In the genomic region with DNA sequence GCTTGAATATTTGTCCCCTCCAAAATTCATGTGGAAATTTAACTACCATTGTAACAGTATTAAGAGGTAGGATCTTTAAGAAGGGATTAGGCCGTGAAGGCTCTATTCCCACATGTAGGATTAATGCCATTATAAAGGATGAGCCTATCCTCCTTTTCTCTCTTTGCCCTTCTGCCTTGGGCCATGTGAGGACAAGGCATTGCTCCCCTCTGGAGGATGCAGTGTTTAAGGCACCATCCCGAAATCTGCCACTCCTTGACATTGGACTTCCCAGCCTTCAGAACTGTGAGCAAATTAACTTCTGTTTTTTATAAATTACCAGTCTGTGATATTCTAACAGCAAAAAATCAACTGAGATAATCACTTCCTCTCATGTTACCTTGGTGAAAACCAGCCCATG, we compare ENCODE assay signal across 16 cellular contexts.
DNase-seq lines count a peak whose midpoint lies in the region; ATAC-seq and TF ChIP-seq lines count a peak whose summit lies in the region.
"Had no signal": no experiment of that assay in that cellular context is flagged by ENCODE, and none has a peak within 500 bp of the region (broad histone marks: within the 10 kb centered on the region; RNA-seq: fewer than 3 reads in every experiment).

No MANE protein-coding gene starts in this region.

- H3K14ac ChIP-seq in mesenchymal stem cell (ENCODE audit: low read length in 2 of 2) = no peak overlapping the region

- H2AFZ ChIP-seq in Karpas-422 (ENCODE audit: low read length) (no peak overlapping the region), SU-DHL-6 (ENCODE audit: low read depth, low read length, severe bottlenecking) (no peak overlapping the region), mesenchymal stem cell (ENCODE audit: low read depth, low read length) (no peak overlapping the region)

- H3K9ac ChIP-seq in Karpas-422 (ENCODE audit: low read length) (peak overlapping the region; percentile 25; the same call in 1 of the 2 replicates), SU-DHL-6 (ENCODE audit: low read length) (no peak overlapping the region), mesenchymal stem cell (ENCODE audit: low read length) (no peak overlapping the region)

- H3K9me3 ChIP-seq in Karpas-422 (ENCODE audit: low read length) (no peaks in the 10 kb centered on the region), SU-DHL-6 (ENCODE audit: insufficient read depth, low read length) (no peaks in the 10 kb centered on the region), mesenchymal stem cell (ENCODE audit: control insufficient read depth, low read length) (no peaks in the 10 kb centered on the region)

- H3K79me1 ChIP-seq in mesenchymal stem cell (replicated peaks; ENCODE audit: low read length, poor library complexity, severe bottlenecking) = no peaks in the 10 kb centered on the region

- H2BK5ac ChIP-seq in mesenchymal stem cell (ENCODE audit: low read depth, low read length, poor library complexity, severe bottlenecking) = no peak overlapping the region

- H4K8ac ChIP-seq in mesenchymal stem cell (ENCODE audit: low read length) = peak overlapping the region; percentile 9

- no peak overlapping the region for H4K91ac ChIP-seq in mesenchymal stem cell (ENCODE audit: low read length)

- H3K4ac ChIP-seq in mesenchymal stem cell (ENCODE audit: low read depth in 1 of 2, low read length in 2 of 2) = no peak overlapping the region

- H2AK5ac ChIP-seq in mesenchymal stem cell (ENCODE audit: low read length, severe bottlenecking) = no peak overlapping the region

- H2BK15ac ChIP-seq in mesenchymal stem cell (ENCODE audit: low read depth, poor library complexity, severe bottlenecking) = peak overlapping the region; percentile 41

- 96% methylated on average over 2 of the region's 2 CpGs for WGBS in mesenchymal stem cell

- H3K4me2 ChIP-seq in Karpas-422 (ENCODE audit: low read depth, low read length, poor library complexity, severe bottlenecking) (peak overlapping the region; percentile 53), SU-DHL-6 (ENCODE audit: low read depth, low read length, poor library complexity, severe bottlenecking) (peak overlapping the region; percentile 43), mesenchymal stem cell (ENCODE audit: low read length, poor library complexity, severe bottlenecking) (no peak overlapping the region)

- H2BK120ac ChIP-seq in mesenchymal stem cell (ENCODE audit: low read depth, low read length) = no peak overlapping the region

- H3K27me3 ChIP-seq in Karpas-422 (ENCODE audit: low read length) (no peaks in the 10 kb centered on the region), SU-DHL-6 (ENCODE audit: low read length) (no peaks in the 10 kb centered on the region), mesenchymal stem cell (ENCODE audit: control insufficient read depth in 1 of 2, insufficient read depth in 1 of 2, low read length in 2 of 2) (no peaks in the 10 kb centered on the region)

- H3K79me2 ChIP-seq in Karpas-422 (ENCODE audit: low read length) (no peaks in the 10 kb centered on the region), SU-DHL-6 (ENCODE audit: insufficient read depth, low read length) (no peaks in the 10 kb centered on the region)

- H3K4me1 ChIP-seq in Karpas-422 (ENCODE audit: low read length) (peaks cover 58% of the 10 kb centered on the region), mesenchymal stem cell (ENCODE audit: control insufficient read depth, insufficient read depth, low read depth, low read length) (peaks cover 3% of the 10 kb centered on the region)

- no peak overlapping the region for H3K18ac ChIP-seq in mesenchymal stem cell (ENCODE audit: low read depth in 1 of 2, low read length in 2 of 2)

- H3K9me2 ChIP-seq in Karpas-422 (replicated peaks; ENCODE audit: insufficient read depth, low read length) = no peaks in the 10 kb centered on the region
- no peaks in the 10 kb centered on the region for H3K9me2 ChIP-seq in SU-DHL-6 (replicated peaks; ENCODE audit: insufficient read depth, low read length)

- H3F3A ChIP-seq in SU-DHL-6 (ENCODE audit: insufficient read depth) = no peaks in the 10 kb centered on the region

- H3K4me3 ChIP-seq in Karpas-422 (ENCODE audit: low read length) = peak overlapping the region; percentile 39; the same call in 1 of the 2 replicates
- no peak overlapping the region for H3K4me3 ChIP-seq in SU-DHL-6 (ENCODE audit: insufficient read depth, low read length, poor library complexity, severe bottlenecking)
- no peak overlapping the region for H3K4me3 ChIP-seq in mesenchymal stem cell (ENCODE audit: insufficient read depth in 1 of 2, low read depth in 1 of 2, low read length in 2 of 2)
- H3K4me3 ChIP-seq: HAP-1 had no signal

- H4K20me1 ChIP-seq in Karpas-422 (ENCODE audit: insufficient read depth, low read depth, low read length) (no peaks in the 10 kb centered on the region), SU-DHL-6 (ENCODE audit: low read depth, low read length) (no peaks in the 10 kb centered on the region)

- peak; percentile 74 for DNase-seq in D341Med (ENCODE audit: low spot score)
- DNase-seq in Karpas-422 = no peak
- no peak for DNase-seq in mesenchymal stem cell
- no peak for DNase-seq in NAMALWA (ENCODE audit: low spot score)
- no peak for DNase-seq in A172 (ENCODE audit: low spot score)
- DNase-seq: DMS153, NCI-H1436, NCI-H2029 treated with DMSO at 0.1 percent for 48 hours, NCI-H2171 treated with DMSO at 0.1 percent for 48 hours, NCI-H446 treated with DMSO at 0.1 percent for 48 hours, NCI-H774, SHP77 treated with DMSO at 0.1 percent for 48 hours had no signal

- H3K23ac ChIP-seq in mesenchymal stem cell (ENCODE audit: low read length in 2 of 2) = no peak overlapping the region

- ATAC-seq in GM18868 (IDR thresholded peaks at IDR 0.05; ENCODE audit: unreplicated experiment) = no peak
- ATAC-seq in HG02970 (IDR thresholded peaks at IDR 0.05; ENCODE audit: low FRiP score, unreplicated experiment) = no peak

- H2BK12ac ChIP-seq in mesenchymal stem cell (ENCODE audit: low read length in 2 of 2) = no peak overlapping the region

- H3K36me3 ChIP-seq in Karpas-422 (ENCODE audit: insufficient read depth, low read length) = no peaks in the 10 kb centered on the region
- no peaks in the 10 kb centered on the region for H3K36me3 ChIP-seq in SU-DHL-6 (ENCODE audit: low read length)
- no peaks in the 10 kb centered on the region for H3K36me3 ChIP-seq in mesenchymal stem cell (ENCODE audit: control insufficient read depth in 1 of 2, insufficient read depth in 2 of 2, low read depth in 1 of 2, low read length in 2 of 2)
- H3K36me3 ChIP-seq: HAP-1 had no signal

- H3K27ac ChIP-seq in Karpas-422 (ENCODE audit: low read length) = peak overlapping the region; percentile 90
- H3K27ac ChIP-seq in SU-DHL-6 (ENCODE audit: low read depth, low read length) = no peak overlapping the region
- no peak overlapping the region for H3K27ac ChIP-seq in mesenchymal stem cell (ENCODE audit: low read length, poor library complexity, severe bottlenecking)

- TF ChIP-seq CTCF in SU-DHL-6 (IDR thresholded peaks at IDR 0.05; ENCODE audit: insufficient read depth, low read length, poor library complexity, severe bottlenecking) = no peak
